11 cellular contexts compared by ENCODE assay signal in genomic region chr2:230439590-230439989, GRCh38. TPM values are rescaled to one million over a fixed set of nuclear protein-coding genes. Genes with fewer than 3 reads are reported as not detected.
A peak's percentile ranks its signal among the peaks of the same experiment; 100 is the strongest.
DNase-seq lines count a peak whose midpoint lies in the region; ATAC-seq, FAIRE-seq and TF ChIP-seq lines count a peak whose summit lies in the region.
"Had no signal": no experiment of that assay in that cellular context is flagged by ENCODE, and none has a peak within 500 bp of the region (broad histone marks: within the 10 kb centered on the region; RNA-seq: fewer than 3 reads in every experiment).

No MANE protein-coding gene starts in this region.

- DNase-seq in CD4-positive, alpha-beta memory T cell = peak in 3 of 5 donors; percentile 5 to 17 (median 16)
- DNase-seq in keratinocyte (ENCODE audit: low read depth, low spot score) (no peak), NCI-H1694 (lab: John Stamatoyannopoulos, UW) (no peak), breast epithelium (ENCODE audit: low spot score in 2 of 2) (no peak), T1000 (lab: John Stamatoyannopoulos, UW) (no peak)
- DNase-seq in activated effector memory CD4-positive, alpha-beta T cell treated with anti-CD3 and anti-CD28 coated beads, Interleukin-2, amount 50 U/mL, for 16 hours = no peak
- DNase-seq: body of pancreas, NCI-H2227 treated with DMSO at 0.1 percent for 48 hours had no signal

- dilution Hi-C loops in keratinocyte (cut with MboI; ENCODE audit: extremely low pct_ligation_motif_present, low sequenced_read_pairs) = no loop called here

- H2AFZ ChIP-seq in keratinocyte (ENCODE audit: control insufficient read depth, low read length) = no peak overlapping the region

- H3K4me3 Mint-ChIP-seq in CD4-positive, alpha-beta memory T cell = peak overlapping the region; percentile 74 to 92 (median 83)
- H3K4me3 Mint-ChIP-seq in T-helper 1 cell treated with Interleukin-12 subunit alpha and Interleukin-12 subunit beta and Interleukin-4 antibody, amounts not matched to agents 30 μg/mL and 1 μg/mL, for 36 hours = peak overlapping the region; percentile 81

- H4K20me1 ChIP-seq in keratinocyte (ENCODE audit: control insufficient read depth, extremely low read depth, insufficient read depth, low read length) = peaks cover 2% of the 10 kb centered on the region

- intact Hi-C loops in CD4-positive, alpha-beta memory T cell (cut with micrococcal nuclease) = no loop called here
- intact Hi-C loops in breast epithelium (cut with DNase I; ENCODE audit: low total_unique reads) = no loop called here

- peaks cover 47% of the 10 kb centered on the region for H3K4me1 ChIP-seq in CD4-positive, alpha-beta memory T cell (ENCODE audit: insufficient read depth, low read length)
- H3K4me1 ChIP-seq in keratinocyte (ENCODE audit: control insufficient read depth, extremely low read depth, insufficient read depth, low read length) = peaks cover 9% of the 10 kb centered on the region
- H3K4me1 ChIP-seq in breast epithelium = no peaks in the 10 kb centered on the region
- H3K4me1 ChIP-seq: body of pancreas had no signal

- peaks cover 0 to 5% of the 10 kb centered on the region in 2 donors for H3K9me3 ChIP-seq in CD4-positive, alpha-beta memory T cell (ENCODE audit: control insufficient read depth in 1 of 2, low read length in 2 of 2)
- H3K9me3 ChIP-seq in keratinocyte (ENCODE audit: control insufficient read depth, low read depth, low read length) (no peaks in the 10 kb centered on the region), breast epithelium (peaks cover 0 to 13% of the 10 kb centered on the region in 2 donors)
- H3K9me3 ChIP-seq: body of pancreas had no signal

- POLR2A ChIA-PET in CD4-positive, alpha-beta memory T cell (lab: Charles Lee; ENCODE audit: partially characterized antibody) = interaction anchor here (0.7 kb wide), 1 partner anchor 23 kb away, joined by 3 read pairs; no protein-coding TSS in a partner anchor

- H3K4me1 Mint-ChIP-seq in CD4-positive, alpha-beta memory T cell = peaks cover 41 to 60% (median 53%) of the 10 kb centered on the region in 4 donors
- peaks cover 43% of the 10 kb centered on the region for H3K4me1 Mint-ChIP-seq in T-helper 1 cell treated with Interleukin-12 subunit alpha and Interleukin-12 subunit beta and Interleukin-4 antibody, amounts not matched to agents 30 μg/mL and 1 μg/mL, for 36 hours (ENCODE audit: low read depth)

- H3K27me3 ChIP-seq in CD4-positive, alpha-beta memory T cell (ENCODE audit: insufficient read depth, low read length) = no peaks in the 10 kb centered on the region
- H3K27me3 ChIP-seq in keratinocyte (ENCODE audit: control insufficient read depth, extremely low read depth, insufficient read depth, low read length) (no peaks in the 10 kb centered on the region), breast epithelium (no peaks in the 10 kb centered on the region)
- H3K27me3 ChIP-seq: body of pancreas had no signal

- H3K9me3 Mint-ChIP-seq in CD4-positive, alpha-beta memory T cell = peaks cover 0 to 17% (median 8%) of the 10 kb centered on the region in 8 donors
- H3K9me3 Mint-ChIP-seq in T-helper 1 cell treated with Interleukin-12 subunit alpha and Interleukin-12 subunit beta and Interleukin-4 antibody, amounts not matched to agents 30 μg/mL and 1 μg/mL, for 36 hours = peaks cover 10% of the 10 kb centered on the region

- peaks cover 43 to 68% of the 10 kb centered on the region in 2 donors for H3K36me3 Mint-ChIP-seq in CD4-positive, alpha-beta memory T cell
- H3K36me3 Mint-ChIP-seq in T-helper 1 cell treated with Interleukin-12 subunit alpha and Interleukin-12 subunit beta and Interleukin-4 antibody, amounts not matched to agents 30 μg/mL and 1 μg/mL, for 36 hours (ENCODE audit: low read depth) = peaks cover 66% of the 10 kb centered on the region

- TF ChIP-seq POLR2A in breast epithelium (IDR thresholded peaks at IDR 0.05) = no peak

- H3K27ac ChIP-seq in CD4-positive, alpha-beta memory T cell (ENCODE audit: low read depth, low read length) = peak overlapping the region; percentile 34
- H3K27ac ChIP-seq in keratinocyte (ENCODE audit: control insufficient read depth, insufficient read depth, low read length) (no peak overlapping the region), breast epithelium (no peak overlapping the region)
- H3K27ac ChIP-seq: body of pancreas had no signal

- H3K4me2 ChIP-seq in keratinocyte (ENCODE audit: control insufficient read depth, extremely low read depth, insufficient read depth, low read depth, low read length) = no peak overlapping the region

- no peaks in the 10 kb centered on the region for H3K9me1 ChIP-seq in keratinocyte (ENCODE audit: control insufficient read depth, extremely low read depth, insufficient read depth, low read length)

- TF ChIP-seq CTCF in keratinocyte (optimal IDR thresholded peaks at IDR 0.05 in 1 of 3, IDR thresholded peaks at IDR 0.05 in 1 of 3, conservative IDR thresholded peaks at IDR 0.05 in 1 of 3; ENCODE audit: extremely low read depth in 1 of 3, insufficient read depth in 2 of 3, low read length in 3 of 3) (no peak), breast epithelium (IDR thresholded peaks at IDR 0.05) (no peak)

- peak overlapping the region; percentile 79 to 98 (median 91) for H3K27ac Mint-ChIP-seq in CD4-positive, alpha-beta memory T cell
- peak overlapping the region; percentile 86 for H3K27ac Mint-ChIP-seq in T-helper 1 cell treated with Interleukin-12 subunit alpha and Interleukin-12 subunit beta and Interleukin-4 antibody, amounts not matched to agents 30 μg/mL and 1 μg/mL, for 36 hours

- peak overlapping the region in 1 of 2 donors; percentile 28 for H3K4me3 ChIP-seq in CD4-positive, alpha-beta memory T cell (ENCODE audit: low read length in 2 of 2)
- no peak overlapping the region for H3K4me3 ChIP-seq in keratinocyte (ENCODE audit: control insufficient read depth in 2 of 3, extremely low read depth in 1 of 3, insufficient read depth in 2 of 3, low read depth in 1 of 3, low read length in 3 of 3)
- no peak overlapping the region for H3K4me3 ChIP-seq in breast epithelium
- H3K4me3 ChIP-seq: body of pancreas had no signal

- peak; percentile 52 for ATAC-seq in HG02885 (IDR thresholded peaks at IDR 0.05; ENCODE audit: poor library complexity, unreplicated experiment)
- ATAC-seq: body of pancreas had no signal

- H3K79me2 ChIP-seq in keratinocyte (ENCODE audit: control insufficient read depth, insufficient read depth, low read length) = peaks cover 79% of the 10 kb centered on the region

- no peak overlapping the region for H3K9ac ChIP-seq in keratinocyte (ENCODE audit: control insufficient read depth, extremely low read depth, insufficient read depth, low read length)

- CTCF ChIA-PET in CD4-positive, alpha-beta memory T cell (lab: Charles Lee; ENCODE audit: partially characterized antibody) = no interaction called here

- H3K36me3 ChIP-seq in CD4-positive, alpha-beta memory T cell (ENCODE audit: insufficient read depth, low read length) = peaks cover 26% of the 10 kb centered on the region
- H3K36me3 ChIP-seq in keratinocyte (ENCODE audit: control insufficient read depth in 2 of 2, extremely low read depth in 1 of 2, insufficient read depth in 2 of 2, low read length in 2 of 2) (peaks cover 4 to 7% of the 10 kb centered on the region in 2 experiments), breast epithelium (no peaks in the 10 kb centered on the region)

- peak; percentile 46 for FAIRE-seq in keratinocyte (lab: Jason Lieb, UNC)

- H3K27me3 Mint-ChIP-seq in CD4-positive, alpha-beta memory T cell = no peaks in the 10 kb centered on the region
- no peaks in the 10 kb centered on the region for H3K27me3 Mint-ChIP-seq in T-helper 1 cell treated with Interleukin-12 subunit alpha and Interleukin-12 subunit beta and Interleukin-4 antibody, amounts not matched to agents 30 μg/mL and 1 μg/mL, for 36 hours (ENCODE audit: low read depth)

RNA-seq across cellular contexts. Expression of gene SP100, which starts 23.6 kb away (rescaled TPM):
- 100 to 1,000 TPM; 210 to 226 TPM for total RNA-seq in CD4-positive, alpha-beta memory T cell
- 100 to 1,000 TPM; 101 to 222 TPM for polyA plus RNA-seq in CD4-positive, alpha-beta memory T cell
- 79.9 to 136 TPM (median 101 TPM) in 3 replicates for polyA plus RNA-seq in keratinocyte
- 56.4 TPM for polyA plus RNA-seq in keratinocyte (2011; ENCODE audit: low read depth)
- 81.6 and 111 TPM in 2 replicates for polyA plus RNA-seq in keratinocyte (2011; cell fraction: cytosol; rRNA removed)
- 106 and 131 TPM in 2 replicates for polyA plus RNA-seq in keratinocyte (2011; cell fraction: nucleus; rRNA removed)
- polyA plus RNA-seq in keratinocyte (2012; ENCODE audit: low replicate concordance) = 29.1 and 91.8 TPM in 2 replicates
- polyA minus RNA-seq in keratinocyte = 25.3 to 132 TPM (median 69.6 TPM) in 3 replicates
- 68.5 TPM for polyA minus RNA-seq in keratinocyte (2011; cell fraction: cytosol; rRNA and poly(A)+ RNA removed)
- polyA minus RNA-seq in keratinocyte (2011; cell fraction: nucleus; rRNA and poly(A)+ RNA removed) = 74.2 and 185 TPM in 2 replicates
- total RNA-seq in breast epithelium = 100 to 1,000 TPM; 128 to 157 (median 152) TPM
- polyA plus RNA-seq: neural cell had no signal

Comparison
In these comparisons a context has a peak if more than half of its experiments do, and no peak if none do; other contexts are left out.
1. DNase-seq: peak in CD4-positive, alpha-beta memory T cell (3 of 5); none in keratinocyte (single experiment), activated effector memory CD4-positive, alpha-beta T cell treated with anti-CD3 and anti-CD28 coated beads, Interleukin-2, amount 50 U/mL, for 16 hours (single experiment), NCI-H1694 (single experiment), breast epithelium (0 of 2) and T1000 (single experiment).